Comparison of ENCODE assay signal across 9 cellular contexts in the genomic region with DNA sequence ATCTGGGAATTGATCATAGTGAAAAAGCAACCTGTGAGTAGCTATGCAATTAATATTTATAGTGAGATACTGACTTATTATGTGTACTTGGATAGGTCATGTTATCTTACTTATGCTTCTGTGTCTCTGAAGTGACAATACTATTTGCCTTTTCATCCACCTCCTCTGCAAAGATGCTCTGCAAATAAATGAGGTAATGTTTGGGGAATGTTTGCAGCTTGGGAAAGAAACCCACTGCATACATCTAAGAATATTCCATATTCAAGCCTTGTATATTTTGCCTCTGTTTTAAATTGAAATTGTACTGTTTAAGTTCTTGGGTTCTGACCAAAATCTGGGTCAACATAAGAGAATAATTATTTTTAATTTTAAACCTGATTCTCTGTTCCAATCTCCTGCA.
A peak's percentile ranks its signal among the peaks of the same experiment; 100 is the strongest.
DNase-seq lines count a peak whose midpoint lies in the region; ATAC-seq and TF ChIP-seq lines count a peak whose summit lies in the region.
"Had no signal": no experiment of that assay in that cellular context is flagged by ENCODE, and none has a peak within 500 bp of the region (broad histone marks: within the 10 kb centered on the region; RNA-seq: fewer than 3 reads in every experiment).

No MANE protein-coding gene starts in this region.

- H3F3A ChIP-seq in GM23338 (replicated peaks; ENCODE audit: low read depth) = no peaks in the 10 kb centered on the region

- H2AFZ ChIP-seq in GM23338 = no peak overlapping the region

- peaks cover 55% of the 10 kb centered on the region for H3K4me1 ChIP-seq in GM23338 (ENCODE audit: insufficient read depth)

- peak; percentile 60 for DNase-seq in GM23338 (ENCODE audit: low spot score)
- DNase-seq in NCI-H345 treated with DMSO at 0.1 percent for 48 hours (lab: John Stamatoyannopoulos, UW; ENCODE audit: unreplicated experiment) = peak; percentile 36
- DNase-seq in epithelial cell of esophagus (ENCODE audit: low read depth) = peak; percentile 27
- no peak for DNase-seq in retinal pigment epithelial cell (ENCODE audit: low read depth)
- DNase-seq in NCI-H226 = no peak
- DNase-seq in activated T-cell treated with anti-CD3 and anti-CD28 coated beads for 4 hours = no peak
- DNase-seq in epidermal melanocyte (ENCODE audit: insufficient read length, low spot score) = no peak
- DNase-seq: activated CD8-positive, alpha-beta memory T cell treated with anti-CD3 and anti-CD28 coated beads, Interleukin-2, amount 50 U/mL, for 4 hours had no signal

- ATAC-seq in GM23338 (no peak), GM18520 (IDR thresholded peaks at IDR 0.05; ENCODE audit: unreplicated experiment) (no peak)

- H3K36me3 ChIP-seq in GM23338 (ENCODE audit: insufficient read depth) = no peaks in the 10 kb centered on the region

- peaks cover 26% of the 10 kb centered on the region for H3K79me2 ChIP-seq in GM23338 (replicated peaks; ENCODE audit: insufficient read depth)

- H3K27ac ChIP-seq in GM23338 (ENCODE audit: low read depth) = no peak overlapping the region

- H3K27me3 ChIP-seq in GM23338 (ENCODE audit: insufficient read depth) = no peaks in the 10 kb centered on the region; the same call in 1 of the 2 replicates

- H3K4me3 ChIP-seq in GM23338 = peak overlapping the region; percentile 61
- H3K4me3 ChIP-seq in epithelial cell of esophagus (ENCODE audit: low read length) = no peak overlapping the region
- peak overlapping the region; percentile 73 for H3K4me3 ChIP-seq in retinal pigment epithelial cell (ENCODE audit: low read length)

- H3K9me2 ChIP-seq in GM23338 (ENCODE audit: insufficient read depth) = no peaks in the 10 kb centered on the region

- peak overlapping the region; percentile 45; the same call in 1 of the 2 replicates for H3K27ac Mint-ChIP-seq in GM23338

- no peaks in the 10 kb centered on the region for H4K20me1 ChIP-seq in GM23338 (replicated peaks; ENCODE audit: insufficient read depth)

- TF ChIP-seq CTCF in GM23338 (conservative IDR thresholded peaks at IDR 0.05; ENCODE audit: low read depth in 2 of 2) = no peak
- no peak for TF ChIP-seq CTCF in epithelial cell of esophagus (IDR thresholded peaks at IDR 0.05; ENCODE audit: insufficient read depth, low read depth, low read length, missing control alignments)
- TF ChIP-seq CTCF in retinal pigment epithelial cell (conservative IDR thresholded peaks at IDR 0.05; ENCODE audit: low read depth, low read length) = no peak

- H3K4me2 ChIP-seq in GM23338 = peak overlapping the region; percentile 72

- peaks cover 52% of the 10 kb centered on the region for H3K4me1 Mint-ChIP-seq in GM23338

- H3K36me3 Mint-ChIP-seq in GM23338 (ENCODE audit: low read depth) = no peaks in the 10 kb centered on the region; the same call in 2 of the 3 replicates

- H3K27me3 Mint-ChIP-seq in GM23338 (ENCODE audit: insufficient read depth, low read depth, poor library complexity) = peaks cover 6% of the 10 kb centered on the region

- no peaks in the 10 kb centered on the region for H3K9me3 Mint-ChIP-seq in GM23338

- peak overlapping the region; percentile 77 for H3K4me3 Mint-ChIP-seq in GM23338

TF ChIP-seq in GM23338, 12 proteins besides CTCF, POLR2A, EP300 and RAD21:
- no peak for TF ChIP-seq POLR2AphosphoS5 (IDR thresholded peaks at IDR 0.05; ENCODE audit: low read depth)
- no peak for TF ChIP-seq EZH2phosphoT487 (IDR thresholded peaks at IDR 0.05; ENCODE audit: unreplicated experiment)
- TF ChIP-seq, protein P1, sequence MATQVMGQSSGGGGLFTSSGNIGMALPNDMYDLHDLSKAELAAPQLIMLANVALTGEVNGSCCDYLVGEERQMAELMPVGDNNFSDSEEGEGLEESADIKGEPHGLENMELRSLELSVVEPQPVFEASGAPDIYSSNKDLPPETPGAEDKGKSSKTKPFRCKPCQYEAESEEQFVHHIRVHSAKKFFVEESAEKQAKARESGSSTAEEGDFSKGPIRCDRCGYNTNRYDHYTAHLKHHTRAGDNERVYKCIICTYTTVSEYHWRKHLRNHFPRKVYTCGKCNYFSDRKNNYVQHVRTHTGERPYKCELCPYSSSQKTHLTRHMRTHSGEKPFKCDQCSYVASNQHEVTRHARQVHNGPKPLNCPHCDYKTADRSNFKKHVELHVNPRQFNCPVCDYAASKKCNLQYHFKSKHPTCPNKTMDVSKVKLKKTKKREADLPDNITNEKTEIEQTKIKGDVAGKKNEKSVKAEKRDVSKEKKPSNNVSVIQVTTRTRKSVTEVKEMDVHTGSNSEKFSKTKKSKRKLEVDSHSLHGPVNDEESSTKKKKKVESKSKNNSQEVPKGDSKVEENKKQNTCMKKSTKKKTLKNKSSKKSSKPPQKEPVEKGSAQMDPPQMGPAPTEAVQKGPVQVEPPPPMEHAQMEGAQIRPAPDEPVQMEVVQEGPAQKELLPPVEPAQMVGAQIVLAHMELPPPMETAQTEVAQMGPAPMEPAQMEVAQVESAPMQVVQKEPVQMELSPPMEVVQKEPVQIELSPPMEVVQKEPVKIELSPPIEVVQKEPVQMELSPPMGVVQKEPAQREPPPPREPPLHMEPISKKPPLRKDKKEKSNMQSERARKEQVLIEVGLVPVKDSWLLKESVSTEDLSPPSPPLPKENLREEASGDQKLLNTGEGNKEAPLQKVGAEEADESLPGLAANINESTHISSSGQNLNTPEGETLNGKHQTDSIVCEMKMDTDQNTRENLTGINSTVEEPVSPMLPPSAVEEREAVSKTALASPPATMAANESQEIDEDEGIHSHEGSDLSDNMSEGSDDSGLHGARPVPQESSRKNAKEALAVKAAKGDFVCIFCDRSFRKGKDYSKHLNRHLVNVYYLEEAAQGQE (IDR thresholded peaks at IDR 0.05; ENCODE audit: unreplicated experiment) = no peak
- TF ChIP-seq, protein P2, sequence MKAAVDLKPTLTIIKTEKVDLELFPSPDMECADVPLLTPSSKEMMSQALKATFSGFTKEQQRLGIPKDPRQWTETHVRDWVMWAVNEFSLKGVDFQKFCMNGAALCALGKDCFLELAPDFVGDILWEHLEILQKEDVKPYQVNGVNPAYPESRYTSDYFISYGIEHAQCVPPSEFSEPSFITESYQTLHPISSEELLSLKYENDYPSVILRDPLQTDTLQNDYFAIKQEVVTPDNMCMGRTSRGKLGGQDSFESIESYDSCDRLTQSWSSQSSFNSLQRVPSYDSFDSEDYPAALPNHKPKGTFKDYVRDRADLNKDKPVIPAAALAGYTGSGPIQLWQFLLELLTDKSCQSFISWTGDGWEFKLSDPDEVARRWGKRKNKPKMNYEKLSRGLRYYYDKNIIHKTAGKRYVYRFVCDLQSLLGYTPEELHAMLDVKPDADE (IDR thresholded peaks at IDR 0.05) = no peak
TF ChIP-seq in GM23338: peak in this region for 0.

Comparison
In these comparisons a context has a peak if more than half of its experiments do, and no peak if none do; other contexts are left out.
1. DNase-seq: peak in GM23338 (single experiment), NCI-H345 treated with DMSO at 0.1 percent for 48 hours (single experiment) and epithelial cell of esophagus (single experiment); none in retinal pigment epithelial cell (single experiment), NCI-H226 (single experiment), activated T-cell treated with anti-CD3 and anti-CD28 coated beads for 4 hours (single experiment) and epidermal melanocyte (single experiment).